In the genomic region with DNA sequence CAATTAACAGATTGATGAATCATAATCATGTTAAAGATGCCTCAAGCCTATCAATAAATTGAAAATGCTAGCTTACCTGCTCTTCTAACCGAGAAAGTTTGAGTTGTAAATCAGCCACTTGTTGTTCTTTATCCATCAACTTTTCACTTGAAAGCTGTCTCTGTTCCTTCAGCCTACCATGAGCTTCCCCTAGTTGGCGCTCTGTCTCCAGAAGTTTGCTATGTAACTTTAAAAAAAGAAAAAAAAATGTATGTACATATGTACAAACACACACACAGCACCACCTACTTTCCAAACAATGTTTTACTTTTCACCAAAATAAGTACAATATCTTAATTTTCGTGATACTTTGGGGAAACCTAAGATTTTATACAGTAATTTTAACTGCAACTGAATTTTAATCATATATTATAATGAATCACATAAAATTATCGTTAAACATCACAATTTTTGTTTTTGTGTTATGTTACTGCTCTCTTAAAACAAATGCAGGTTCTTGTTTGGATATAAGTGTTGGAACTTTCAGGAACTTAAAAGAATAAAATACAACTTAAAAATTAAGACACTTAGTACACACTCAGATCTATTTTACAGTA, we compare ENCODE assay signal across 8 cellular contexts.
DNase-seq lines count a peak whose midpoint lies in the region; ATAC-seq and TF ChIP-seq lines count a peak whose summit lies in the region.

No MANE protein-coding gene starts in this region.

- H3K27ac Mint-ChIP-seq in chondrocyte (ENCODE audit: unreplicated experiment) (no peak overlapping the region), naive B cell (peak overlapping the region in 2 of 6 donors; percentile 35 to 47)

- TF ChIP-seq CTCF in RWPE2 (IDR thresholded peaks at IDR 0.05; ENCODE audit: poor library complexity, severe bottlenecking) (peak; percentile 96), chondrocyte (IDR thresholded peaks at IDR 0.05) (peak; percentile 86)

- H3K4me1 ChIP-seq in RWPE2 (ENCODE audit: insufficient read depth, poor library complexity, severe bottlenecking) = no peaks in the 10 kb centered on the region

- H3K27ac ChIP-seq in RWPE2 (ENCODE audit: poor library complexity, severe bottlenecking) = no peak overlapping the region

- H3K27me3 ChIP-seq in RWPE2 (ENCODE audit: insufficient read depth, poor library complexity, severe bottlenecking) = no peaks in the 10 kb centered on the region

- POLR2A ChIA-PET in HEK293T (lab: Yijun Ruan, JAX) = no interaction called here

- ATAC-seq in RWPE2 (ENCODE audit: low read depth) (peak; percentile 66; the same call in 1 of the 3 replicates), naive B cell (ENCODE audit: low read depth in 2 of 2) (no peak), GM21786 (IDR thresholded peaks at IDR 0.05; ENCODE audit: unreplicated experiment) (no peak), HG03175 (IDR thresholded peaks at IDR 0.05; ENCODE audit: unreplicated experiment) (no peak)

- H3K9me3 Mint-ChIP-seq in chondrocyte (ENCODE audit: low read depth) (no peaks in the 10 kb centered on the region), naive B cell (no peaks in the 10 kb centered on the region)

- H3K36me3 Mint-ChIP-seq in chondrocyte (ENCODE audit: low read depth) = peaks cover 4% of the 10 kb centered on the region
- peaks cover 7 to 18% of the 10 kb centered on the region in 2 donors for H3K36me3 Mint-ChIP-seq in naive B cell

- DNase-seq in DMS153 treated with DMSO at 0.1 percent for 48 hours (lab: John Stamatoyannopoulos, UW; ENCODE audit: unreplicated experiment) (peak; percentile 15), HEK293T (ENCODE audit: extremely low spot score) (peak; percentile 45), RWPE2 (ENCODE audit: low spot score) (no peak), chondrocyte (ENCODE audit: low spot score) (no peak), naive B cell (peak; percentile 2), NCI-H2029 (lab: John Stamatoyannopoulos, UW) (no peak)

- H3K9me3 ChIP-seq in RWPE2 (ENCODE audit: severe bottlenecking) = no peaks in the 10 kb centered on the region

- CTCF ChIA-PET in HEK293T (lab: Yijun Ruan, JAX) = interaction anchor here (0.5 to 0.8 kb wide), 4 partner anchors 22 to 632 kb away, joined by 3 to 5 read pairs (median 3); no protein-coding TSS in a partner anchor

- no peak overlapping the region for H3K4me3 Mint-ChIP-seq in chondrocyte (ENCODE audit: unreplicated experiment)
- H3K4me3 Mint-ChIP-seq in naive B cell = no peak overlapping the region

- peaks cover 38% of the 10 kb centered on the region for H3K36me3 ChIP-seq in RWPE2 (ENCODE audit: low read depth)

- H3K4me3 ChIP-seq in RWPE2 (ENCODE audit: severe bottlenecking) = no peak overlapping the region

- H3K4me1 Mint-ChIP-seq in chondrocyte (ENCODE audit: low read depth) (no peaks in the 10 kb centered on the region), naive B cell (no peaks in the 10 kb centered on the region)

- H3K27me3 Mint-ChIP-seq in chondrocyte (ENCODE audit: low read depth) (no peaks in the 10 kb centered on the region), naive B cell (no peaks in the 10 kb centered on the region)

TF ChIP-seq in HEK293T, 16 proteins besides CTCF, POLR2A, EP300 and RAD21:
- peak; percentile 96 for TF ChIP-seq ZNF384 (IDR thresholded peaks at IDR 0.05)
- no peak for TF ChIP-seq TARDBP (IDR thresholded peaks at IDR 0.05)

Comparison
In these comparisons a context has a peak if more than half of its experiments do, and no peak if none do; other contexts are left out.
1. DNase-seq: peak in DMS153 treated with DMSO at 0.1 percent for 48 hours (single experiment), HEK293T (single experiment) and naive B cell (single experiment); none in RWPE2 (single experiment), chondrocyte (single experiment) and NCI-H2029 (single experiment).